Comparison of ENCODE assay signal across 1 cellular context in genomic region chr10:101780187-101780817, GRCh38.
TF ChIP-seq lines count a peak whose summit lies in the region.

No MANE protein-coding gene starts in this region.

TF ChIP-seq in SK-N-SH, 30 proteins besides CTCF, POLR2A, EP300 and RAD21:
- TF ChIP-seq, protein P1, sequence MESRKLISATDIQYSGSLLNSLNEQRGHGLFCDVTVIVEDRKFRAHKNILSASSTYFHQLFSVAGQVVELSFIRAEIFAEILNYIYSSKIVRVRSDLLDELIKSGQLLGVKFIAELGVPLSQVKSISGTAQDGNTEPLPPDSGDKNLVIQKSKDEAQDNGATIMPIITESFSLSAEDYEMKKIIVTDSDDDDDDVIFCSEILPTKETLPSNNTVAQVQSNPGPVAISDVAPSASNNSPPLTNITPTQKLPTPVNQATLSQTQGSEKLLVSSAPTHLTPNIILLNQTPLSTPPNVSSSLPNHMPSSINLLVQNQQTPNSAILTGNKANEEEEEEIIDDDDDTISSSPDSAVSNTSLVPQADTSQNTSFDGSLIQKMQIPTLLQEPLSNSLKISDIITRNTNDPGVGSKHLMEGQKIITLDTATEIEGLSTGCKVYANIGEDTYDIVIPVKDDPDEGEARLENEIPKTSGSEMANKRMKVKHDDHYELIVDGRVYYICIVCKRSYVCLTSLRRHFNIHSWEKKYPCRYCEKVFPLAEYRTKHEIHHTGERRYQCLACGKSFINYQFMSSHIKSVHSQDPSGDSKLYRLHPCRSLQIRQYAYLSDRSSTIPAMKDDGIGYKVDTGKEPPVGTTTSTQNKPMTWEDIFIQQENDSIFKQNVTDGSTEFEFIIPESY (IDR thresholded peaks at IDR 0.05; ENCODE audit: borderline replicate concordance, low read depth), result no peak
- no peak for TF ChIP-seq TAF1 (IDR thresholded peaks at IDR 0.05; ENCODE audit: borderline replicate concordance, low read depth, low read length)
- no peak for TF ChIP-seq NFIC (IDR thresholded peaks at IDR 0.05; ENCODE audit: borderline replicate concordance)
- no peak for TF ChIP-seq FOXM1 (IDR thresholded peaks at IDR 0.05; ENCODE audit: low read depth)
- no peak for TF ChIP-seq IRF3 (IDR thresholded peaks at IDR 0.05; ENCODE audit: low read depth, low read length)
- no peak for TF ChIP-seq GABPA (IDR thresholded peaks at IDR 0.05; ENCODE audit: low read depth)
- no peak for TF ChIP-seq RFX5 (IDR thresholded peaks at IDR 0.05; ENCODE audit: low read length)
- TF ChIP-seq, protein P2, sequence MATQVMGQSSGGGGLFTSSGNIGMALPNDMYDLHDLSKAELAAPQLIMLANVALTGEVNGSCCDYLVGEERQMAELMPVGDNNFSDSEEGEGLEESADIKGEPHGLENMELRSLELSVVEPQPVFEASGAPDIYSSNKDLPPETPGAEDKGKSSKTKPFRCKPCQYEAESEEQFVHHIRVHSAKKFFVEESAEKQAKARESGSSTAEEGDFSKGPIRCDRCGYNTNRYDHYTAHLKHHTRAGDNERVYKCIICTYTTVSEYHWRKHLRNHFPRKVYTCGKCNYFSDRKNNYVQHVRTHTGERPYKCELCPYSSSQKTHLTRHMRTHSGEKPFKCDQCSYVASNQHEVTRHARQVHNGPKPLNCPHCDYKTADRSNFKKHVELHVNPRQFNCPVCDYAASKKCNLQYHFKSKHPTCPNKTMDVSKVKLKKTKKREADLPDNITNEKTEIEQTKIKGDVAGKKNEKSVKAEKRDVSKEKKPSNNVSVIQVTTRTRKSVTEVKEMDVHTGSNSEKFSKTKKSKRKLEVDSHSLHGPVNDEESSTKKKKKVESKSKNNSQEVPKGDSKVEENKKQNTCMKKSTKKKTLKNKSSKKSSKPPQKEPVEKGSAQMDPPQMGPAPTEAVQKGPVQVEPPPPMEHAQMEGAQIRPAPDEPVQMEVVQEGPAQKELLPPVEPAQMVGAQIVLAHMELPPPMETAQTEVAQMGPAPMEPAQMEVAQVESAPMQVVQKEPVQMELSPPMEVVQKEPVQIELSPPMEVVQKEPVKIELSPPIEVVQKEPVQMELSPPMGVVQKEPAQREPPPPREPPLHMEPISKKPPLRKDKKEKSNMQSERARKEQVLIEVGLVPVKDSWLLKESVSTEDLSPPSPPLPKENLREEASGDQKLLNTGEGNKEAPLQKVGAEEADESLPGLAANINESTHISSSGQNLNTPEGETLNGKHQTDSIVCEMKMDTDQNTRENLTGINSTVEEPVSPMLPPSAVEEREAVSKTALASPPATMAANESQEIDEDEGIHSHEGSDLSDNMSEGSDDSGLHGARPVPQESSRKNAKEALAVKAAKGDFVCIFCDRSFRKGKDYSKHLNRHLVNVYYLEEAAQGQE (IDR thresholded peaks at IDR 0.05; ENCODE audit: low read depth, low read length), result no peak
- TF ChIP-seq, protein P3, sequence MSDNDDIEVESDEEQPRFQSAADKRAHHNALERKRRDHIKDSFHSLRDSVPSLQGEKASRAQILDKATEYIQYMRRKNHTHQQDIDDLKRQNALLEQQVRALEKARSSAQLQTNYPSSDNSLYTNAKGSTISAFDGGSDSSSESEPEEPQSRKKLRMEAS (IDR thresholded peaks at IDR 0.05; ENCODE audit: low read depth), result no peak
- no peak for TF ChIP-seq TEAD4 (IDR thresholded peaks at IDR 0.05; ENCODE audit: borderline replicate concordance, insufficient read depth)
- no peak for TF ChIP-seq MXI1 (IDR thresholded peaks at IDR 0.05; ENCODE audit: low read depth, low read length)
- TF ChIP-seq, protein P4, sequence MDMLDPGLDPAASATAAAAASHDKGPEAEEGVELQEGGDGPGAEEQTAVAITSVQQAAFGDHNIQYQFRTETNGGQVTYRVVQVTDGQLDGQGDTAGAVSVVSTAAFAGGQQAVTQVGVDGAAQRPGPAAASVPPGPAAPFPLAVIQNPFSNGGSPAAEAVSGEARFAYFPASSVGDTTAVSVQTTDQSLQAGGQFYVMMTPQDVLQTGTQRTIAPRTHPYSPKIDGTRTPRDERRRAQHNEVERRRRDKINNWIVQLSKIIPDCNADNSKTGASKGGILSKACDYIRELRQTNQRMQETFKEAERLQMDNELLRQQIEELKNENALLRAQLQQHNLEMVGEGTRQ (IDR thresholded peaks at IDR 0.05; ENCODE audit: borderline replicate concordance, low read depth, low read length), result no peak
- TF ChIP-seq NRF1 (IDR thresholded peaks at IDR 0.05; ENCODE audit: low read depth, low read length), result no peak
- TF ChIP-seq RCOR1 (IDR thresholded peaks at IDR 0.05; ENCODE audit: low read length), result no peak
- no peak for TF ChIP-seq TCF12 (IDR thresholded peaks at IDR 0.05)
- no peak for TF ChIP-seq POLR2AphosphoS5 (IDR thresholded peaks at IDR 0.05; ENCODE audit: low read depth, low read length)
- TF ChIP-seq PBX3 (IDR thresholded peaks at IDR 0.05), result no peak
